ENCODE assay signal across 11 cellular contexts in the genomic region with DNA sequence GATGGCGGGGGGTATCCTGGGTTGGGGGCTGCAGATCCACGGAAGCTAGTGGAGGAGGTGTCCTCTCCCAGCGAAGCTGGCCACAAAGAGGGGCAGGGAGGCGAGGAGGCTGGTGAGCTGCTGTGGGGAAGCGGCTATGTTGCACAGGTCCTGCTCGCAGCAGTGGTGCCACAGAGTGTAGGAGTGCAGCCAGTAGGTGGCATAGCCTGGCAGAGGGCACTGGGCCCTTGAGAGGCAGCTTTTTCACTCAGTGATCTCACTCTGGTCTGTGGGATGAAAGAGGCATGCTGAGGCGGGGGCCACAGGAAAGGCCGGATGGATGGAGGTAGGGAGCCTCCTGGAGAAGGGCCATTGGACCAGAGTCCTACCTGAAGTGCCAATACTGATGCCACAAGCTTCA. TPM values are rescaled to one million over a fixed set of nuclear protein-coding genes. Genes with fewer than 3 reads are reported as not detected.
DNase-seq lines count a peak whose midpoint lies in the region; TF ChIP-seq lines count a peak whose summit lies in the region.
"Had no signal": no experiment of that assay in that cellular context is flagged by ENCODE, and none has a peak within 500 bp of the region (broad histone marks: within the 10 kb centered on the region; RNA-seq: fewer than 3 reads in every experiment).

No MANE protein-coding gene starts in this region.

- H3K9me2 ChIP-seq in PC-9 (ENCODE audit: insufficient read depth) = no peaks in the 10 kb centered on the region

- no peaks in the 10 kb centered on the region for H3K36me3 Mint-ChIP-seq in activated naive CD4-positive, alpha-beta T cell treated with anti-CD3 and anti-CD28 coated beads for 36 hours (ENCODE audit: low read depth)

- CTCF ChIA-PET in activated naive CD4-positive, alpha-beta T cell treated with anti-CD3 and anti-CD28 coated beads for 36 hours (lab: Charles Lee) = interaction anchor here (0.6 to 0.9 kb wide), 3 partner anchors 163 to 204 kb away, joined by 3 to 4 read pairs (median 3); no protein-coding TSS in a partner anchor
- CTCF ChIA-PET in PC-9 (lab: Charles Lee) = interaction anchor here (1.1 kb wide), 1 partner anchor 27 kb away, joined by 3 read pairs; the partner anchor contains the start of gene MSH5

- TF ChIP-seq CTCF in PC-9 (conservative IDR thresholded peaks at IDR 0.05) (peak; percentile 33; the same call in 1 of the 2 replicates), esophagus squamous epithelium (IDR thresholded peaks at IDR 0.05) (peak in 5 of 6 experiments; percentile 29 to 68 (median 38)), suprapubic skin (IDR thresholded peaks at IDR 0.05) (peak in 1 of 2 donors; percentile 44), spleen (IDR thresholded peaks at IDR 0.05 in 8 of 11, conservative IDR thresholded peaks at IDR 0.05 in 3 of 11) (peak in 4 of 11 experiments; percentile 13 to 39 (median 25))

- H3K9me3 ChIP-seq in PC-9 (ENCODE audit: insufficient read depth, low read depth) = no peaks in the 10 kb centered on the region
- H3K9me3 ChIP-seq in esophagus squamous epithelium = no peaks in the 10 kb centered on the region
- H3K9me3 ChIP-seq in suprapubic skin = no peaks in the 10 kb centered on the region
- H3K9me3 ChIP-seq in spleen = no peaks in the 10 kb centered on the region

- no peaks in the 10 kb centered on the region for H3K27me3 Mint-ChIP-seq in activated naive CD4-positive, alpha-beta T cell treated with anti-CD3 and anti-CD28 coated beads for 36 hours (ENCODE audit: low read depth)

- no peak overlapping the region for H3K27ac Mint-ChIP-seq in activated naive CD4-positive, alpha-beta T cell treated with anti-CD3 and anti-CD28 coated beads for 36 hours
- H3K27ac Mint-ChIP-seq: T-helper 1 cell treated with Interleukin-12 subunit alpha and Interleukin-12 subunit beta and Interleukin-4 antibody, amounts not matched to agents 30 μg/mL and 1 μg/mL, for 36 hours had no signal

- peaks cover 8% of the 10 kb centered on the region for H3K4me1 Mint-ChIP-seq in activated naive CD4-positive, alpha-beta T cell treated with anti-CD3 and anti-CD28 coated beads for 36 hours (ENCODE audit: low read depth)

- no peaks in the 10 kb centered on the region for H3K79me2 ChIP-seq in PC-9 (ENCODE audit: low read depth)

- no peak overlapping the region for H3K27ac ChIP-seq in PC-9
- H3K27ac ChIP-seq in esophagus squamous epithelium = peak overlapping the region; percentile 47 to 84 (median 68)
- H3K27ac ChIP-seq in suprapubic skin = peak overlapping the region; percentile 9
- H3K27ac ChIP-seq in spleen = no peak overlapping the region

- H3K9me3 Mint-ChIP-seq in activated naive CD4-positive, alpha-beta T cell treated with anti-CD3 and anti-CD28 coated beads for 36 hours = no peaks in the 10 kb centered on the region
- H3K9me3 Mint-ChIP-seq: T-helper 1 cell treated with Interleukin-12 subunit alpha and Interleukin-12 subunit beta and Interleukin-4 antibody, amounts not matched to agents 30 μg/mL and 1 μg/mL, for 36 hours had no signal

- no peaks in the 10 kb centered on the region for H3K36me3 ChIP-seq in PC-9 (ENCODE audit: low read depth)
- no peaks in the 10 kb centered on the region for H3K36me3 ChIP-seq in esophagus squamous epithelium
- H3K36me3 ChIP-seq in suprapubic skin = no peaks in the 10 kb centered on the region
- H3K36me3 ChIP-seq in spleen = no peaks in the 10 kb centered on the region

- peaks cover under 1% of the 10 kb centered on the region; the same call in 1 of the 2 replicates for H3F3A ChIP-seq in PC-9 (ENCODE audit: insufficient read depth, low read depth)

- no TSS peak for BruUV-seq in PC-9 (replicated peaks; lab: Mats Ljungman, UMichigan)

- no peak overlapping the region for H2AFZ ChIP-seq in PC-9

- H3K4me3 ChIP-seq in PC-9 = no peak overlapping the region
- H3K4me3 ChIP-seq in esophagus squamous epithelium = no peak overlapping the region
- H3K4me3 ChIP-seq in suprapubic skin = no peak overlapping the region
- no peak overlapping the region for H3K4me3 ChIP-seq in spleen

- peaks cover 2% of the 10 kb centered on the region for H3K4me1 ChIP-seq in PC-9 (replicated peaks; ENCODE audit: insufficient read depth)
- peaks cover 12 to 62% (median 35%) of the 10 kb centered on the region in 3 donors for H3K4me1 ChIP-seq in esophagus squamous epithelium
- H3K4me1 ChIP-seq in suprapubic skin = peaks cover 59% of the 10 kb centered on the region
- peaks cover 0 to 20% (median 8%) of the 10 kb centered on the region in 6 donors for H3K4me1 ChIP-seq in spleen

- H3K27me3 ChIP-seq in PC-9 (ENCODE audit: insufficient read depth, low read depth) (no peaks in the 10 kb centered on the region), esophagus squamous epithelium (no peaks in the 10 kb centered on the region), suprapubic skin (no peaks in the 10 kb centered on the region), spleen (replicated peaks in 1 of 7) (no peaks in the 10 kb centered on the region)

- POLR2A ChIA-PET in PC-9 (lab: Charles Lee; ENCODE audit: unreplicated experiment) = interaction anchor here (0.5 kb wide), 1 partner anchor 108 kb away, joined by 14 read pairs; no protein-coding TSS in a partner anchor

- H3K4me2 ChIP-seq in PC-9 = no peak overlapping the region

- no peak for TF ChIP-seq EP300 in suprapubic skin (IDR thresholded peaks at IDR 0.05)

- 53 to 60% methylated on average over 7 of the region's 8 CpGs for WGBS in esophagus squamous epithelium, 2 donors
- WGBS in suprapubic skin = 66% methylated on average over 8 of the region's 8 CpGs
- WGBS in spleen, 5 donors = 61 to 79% (median 67%) methylated on average over 8 of the region's 8 CpGs

- intact Hi-C loops in activated naive CD4-positive, alpha-beta T cell treated with anti-CD3 and anti-CD28 coated beads for 36 hours (cut with micrococcal nuclease) = no loop called here
- intact Hi-C loops in PC-9 (cut with micrococcal nuclease; ENCODE audit: unreplicated experiment) = no loop called here
- intact Hi-C loops in esophagus squamous epithelium (cut with DNase I) = no loop called here
- intact Hi-C loops in posterior cingulate gyrus (cut with DNase I) = no loop called here
- intact Hi-C loops in spleen (cut with DNase I; ENCODE audit: low total_unique reads) = no loop called here

- no peak overlapping the region for H3K4me3 Mint-ChIP-seq in activated naive CD4-positive, alpha-beta T cell treated with anti-CD3 and anti-CD28 coated beads for 36 hours
- H3K4me3 Mint-ChIP-seq: T-helper 1 cell treated with Interleukin-12 subunit alpha and Interleukin-12 subunit beta and Interleukin-4 antibody, amounts not matched to agents 30 μg/mL and 1 μg/mL, for 36 hours had no signal

- no peaks in the 10 kb centered on the region for H4K20me1 ChIP-seq in PC-9 (ENCODE audit: insufficient read depth)

- TF ChIP-seq POLR2A in esophagus squamous epithelium (IDR thresholded peaks at IDR 0.05) = peak in 1 of 4 donors; percentile 15
- TF ChIP-seq POLR2A in suprapubic skin (IDR thresholded peaks at IDR 0.05) = no peak
- no peak for TF ChIP-seq POLR2A in spleen (IDR thresholded peaks at IDR 0.05)

- peak; percentile 20 for DNase-seq in activated naive CD4-positive, alpha-beta T cell treated with anti-CD3 and anti-CD28 coated beads for 36 hours
- DNase-seq in activated naive CD4-positive, alpha-beta T cell (lab: John Stamatoyannopoulos, UW) = no peak
- DNase-seq in PC-9 (no peak), esophagus squamous epithelium (lab: John Stamatoyannopoulos, UW) (no peak), suprapubic skin (ENCODE audit: low spot score in 2 of 2) (no peak), posterior cingulate gyrus (no peak), SKM-1 (lab: John Stamatoyannopoulos, UW; ENCODE audit: unreplicated experiment) (no peak), spleen (no peak)
- DNase-seq: NCI-H1694 treated with DMSO at 0.1 percent for 48 hours had no signal

RNA-seq across cellular contexts. Expression of gene LY6G6D, which starts 2.9 kb away (rescaled TPM):
- total RNA-seq in activated naive CD4-positive, alpha-beta T cell treated with anti-CD3 and anti-CD28 coated beads for 36 hours = not detected
- not detected in 2 replicates for total RNA-seq in PC-9 (2021)
- total RNA-seq in esophagus squamous epithelium = not detected
- total RNA-seq in suprapubic skin = 10 to 100 TPM in 1 of 4 donors, 1 to 10 TPM in 1, not detected in 2; 5.5 to 30.8 TPM
- not detected for total RNA-seq in spleen
- not detected for polyA plus RNA-seq in spleen
- total RNA-seq: frontal cortex had no signal

RNA-seq across cellular contexts. Expression of gene LY6G6F, which starts 5.6 kb away (rescaled TPM):
- total RNA-seq in activated naive CD4-positive, alpha-beta T cell treated with anti-CD3 and anti-CD28 coated beads for 36 hours = not detected
- total RNA-seq in PC-9 (2021) (not detected in 2 replicates), esophagus squamous epithelium (not detected), suprapubic skin (not detected), spleen (1 to 10 TPM; 1.6 to 4.9 (median 2.2) TPM)
- polyA plus RNA-seq in spleen = under 1 TPM; 0.11 to 0.68 (median 0.35) TPM
- total RNA-seq: frontal cortex had no signal

RNA-seq across cellular contexts. Expression of gene ABHD16A, which starts 9.2 kb away (rescaled TPM):
- total RNA-seq in activated naive CD4-positive, alpha-beta T cell treated with anti-CD3 and anti-CD28 coated beads for 36 hours = 10 to 100 TPM; 19.9 to 22.5 TPM
- total RNA-seq in PC-9 (2021) (31.3 and 35.2 TPM in 2 replicates), esophagus squamous epithelium (10 to 100 TPM; 38.5 to 43.3 (median 40.1) TPM), suprapubic skin (10 to 100 TPM; 49.4 to 68.2 (median 57.3) TPM), spleen (10 to 100 TPM; 55.8 to 80.7 (median 71.1) TPM)
- polyA plus RNA-seq in spleen = 10 to 100 TPM; 30.2 to 42.3 (median 34.4) TPM

RNA-seq across cellular contexts. Expression of gene LY6G6C, which starts 9.2 kb away (rescaled TPM):
- total RNA-seq in activated naive CD4-positive, alpha-beta T cell treated with anti-CD3 and anti-CD28 coated beads for 36 hours = not detected
- total RNA-seq in PC-9 (2021) (1.2 and 2.1 TPM in 2 replicates), esophagus squamous epithelium (10 to 100 TPM in 1 of 4 donors, 1 to 10 TPM in 2, under 1 TPM in 1; 0.53 to 14.6 (median 2.4) TPM), suprapubic skin (100 to 1,000 TPM in 3 of 4 donors, 10 to 100 TPM in 1; 80.0 to 376 (median 338) TPM), spleen (under 1 TPM in 2 of 7 donors, not detected in 5; 0.49 to 0.77 TPM)
- polyA plus RNA-seq in spleen = not detected
- total RNA-seq: frontal cortex had no signal

RNA-seq across cellular contexts. Expression of gene MPIG6B, which starts 10.9 kb away (rescaled TPM):
- under 1 TPM in 1 of 2 experiments, not detected in 1; 0.49 TPM for total RNA-seq in activated naive CD4-positive, alpha-beta T cell treated with anti-CD3 and anti-CD28 coated beads for 36 hours
- 0.43 and 0.59 TPM in 2 replicates for total RNA-seq in PC-9 (2021)
- total RNA-seq in esophagus squamous epithelium = 1 to 10 TPM in 1 of 4 donors, under 1 TPM in 3; 0.12 to 1.4 (median 0.73) TPM
- 1 to 10 TPM; 1.6 to 4.6 (median 4.5) TPM for total RNA-seq in suprapubic skin
- 10 to 100 TPM in 4 of 7 donors, 1 to 10 TPM in 3; 7.9 to 15.1 (median 10.6) TPM for total RNA-seq in spleen
- polyA plus RNA-seq in spleen = under 1 TPM; 0.46 to 0.61 (median 0.48) TPM
- total RNA-seq: frontal cortex had no signal

Comparison
In these comparisons a context has a peak if more than half of its experiments do, and no peak if none do; other contexts are left out.
1. H3K27ac ChIP-seq: peak in esophagus squamous epithelium (4 of 4) and suprapubic skin (single experiment); none in PC-9 (single experiment) and spleen (0 of 8).